Comparison of ENCODE assay signal across 8 cellular contexts in genomic region chrX:107000013-107000515, GRCh38. TPM values are rescaled to one million over a fixed set of nuclear protein-coding genes. Genes with fewer than 3 reads are reported as not detected.
DNase-seq lines count a peak whose midpoint lies in the region; ATAC-seq lines count a peak whose summit lies in the region.

Gene MORC4 (minus strand): TSS chrX:107000212. CDS start chrX:106999969, 243 bp downstream.

- H3K4me1 ChIP-seq in mucosa of rectum (ENCODE audit: control insufficient read depth in 2 of 2, insufficient read depth in 2 of 2, low read length in 2 of 2): peaks cover 0 to 3% of the 10 kb centered on the region in 2 donors

- H3K4me3 ChIP-seq in mucosa of rectum (ENCODE audit: low read length in 2 of 2): peak within 1 kb of the TSS; percentile 62 to 71

- no peaks in the 10 kb centered on the region for H3K9me3 ChIP-seq in mucosa of rectum (ENCODE audit: control insufficient read depth in 2 of 2, low read length in 2 of 2)

- H3K9ac ChIP-seq in mucosa of rectum (ENCODE audit: low read depth in 1 of 2, low read length in 2 of 2): peak within 1 kb of the TSS in 1 of 2 donors; percentile 56

- H3K36me3 ChIP-seq in mucosa of rectum (ENCODE audit: control insufficient read depth in 2 of 2, insufficient read depth in 2 of 2, low read length in 2 of 2): no peaks in the 10 kb centered on the region

- ATAC-seq in GM19395 (IDR thresholded peaks at IDR 0.05; ENCODE audit: unreplicated experiment) (peak; percentile 72), HG03571 (IDR thresholded peaks at IDR 0.05; ENCODE audit: unreplicated experiment) (peak; percentile 79), esophagus mucosa (peak; percentile 95)

- DNase-seq in AG20443 (ENCODE audit: low spot score) (peak; percentile 66), NOMO-1 treated with dmso at 0.1 percent for 144 hours (lab: John Stamatoyannopoulos, UW; ENCODE audit: unreplicated experiment) (peak; percentile 40)
- peak; percentile 75 to 76 for DNase-seq in activated T-cell treated with anti-CD3 and anti-CD28 coated beads, Interleukin-2, amount 50 U/mL, for 48 hours
- peak; percentile 9 to 27 for DNase-seq in stimulated activated CD8-positive, alpha-beta memory T cell treated with anti-CD3 and anti-CD28 coated beads, Interleukin-4, amount 100 ng/mL, for 4 hours (ENCODE audit: low read depth in 2 of 2, low spot score in 1 of 2)

- H3K27me3 ChIP-seq in mucosa of rectum (ENCODE audit: control insufficient read depth in 2 of 2, insufficient read depth in 2 of 2, low read length in 2 of 2): no peaks in the 10 kb centered on the region

- H3K27ac ChIP-seq in mucosa of rectum (ENCODE audit: low read depth in 2 of 2, low read length in 2 of 2): peak within 1 kb of the TSS in 1 of 2 donors; percentile 44

RNA-seq across cellular contexts. Expression of gene MORC4, which starts in this region (rescaled TPM):
- 13.9 TPM for total RNA-seq in esophagus mucosa

Comparison
In these comparisons a context has a peak if more than half of its experiments do, and no peak if none do; other contexts are left out.
1. DNase-seq: peak in every context shown above with its lines; median percentile 76 in activated T-cell treated with anti-CD3 and anti-CD28 coated beads, Interleukin-2, amount 50 U/mL, for 48 hours; 66 in AG20443; 40 in NOMO-1 treated with dmso at 0.1 percent for 144 hours; 18 in stimulated activated CD8-positive, alpha-beta memory T cell treated with anti-CD3 and anti-CD28 coated beads, Interleukin-4, amount 100 ng/mL, for 4 hours.